Comparison of ENCODE assay signal across 21 cellular contexts in the genomic region with DNA sequence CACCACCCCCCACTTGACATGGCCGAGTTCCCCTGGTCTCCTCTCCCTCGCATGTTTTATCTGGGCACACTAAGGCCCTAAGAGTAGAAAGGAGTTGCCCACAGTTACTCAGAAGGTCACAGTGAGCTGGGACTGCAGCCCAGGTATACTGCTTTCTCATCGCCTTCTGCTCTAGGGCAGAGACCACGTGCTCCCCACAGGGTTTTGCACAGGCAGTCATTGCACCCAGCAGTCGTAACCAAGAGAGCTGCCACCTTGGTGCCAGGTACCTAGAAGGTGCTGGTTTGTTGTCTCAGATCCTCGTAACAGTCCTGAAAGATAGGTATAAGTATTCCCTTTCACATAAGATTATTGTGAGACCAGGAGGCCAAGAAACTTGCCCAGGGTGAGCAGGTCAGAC. TPM values are rescaled to one million over a fixed set of nuclear protein-coding genes. Genes with fewer than 3 reads are reported as not detected.
DNase-seq lines count a peak whose midpoint lies in the region; ATAC-seq and TF ChIP-seq lines count a peak whose summit lies in the region.
"Had no signal": no experiment of that assay in that cellular context is flagged by ENCODE, and none has a peak within 500 bp of the region (broad histone marks: within the 10 kb centered on the region; RNA-seq: fewer than 3 reads in every experiment).

No MANE protein-coding gene starts in this region.

- H3K4me2 ChIP-seq in BLaER1 (peak overlapping the region; percentile 84; the same call in 1 of the 2 replicates), neural progenitor cell (no peak overlapping the region)

- H2AFZ ChIP-seq in neural progenitor cell (replicated peaks): no peak overlapping the region

- no peaks in the 10 kb centered on the region for H3K36me3 ChIP-seq in BLaER1
- H3K36me3 ChIP-seq in endodermal cell (ENCODE audit: control insufficient read depth, insufficient read depth, low read length): no peaks in the 10 kb centered on the region
- no peaks in the 10 kb centered on the region for H3K36me3 ChIP-seq in neural progenitor cell
- no peaks in the 10 kb centered on the region for H3K36me3 ChIP-seq in upper lobe of right lung
- H3K36me3 ChIP-seq: MG63, Peyer's patch, SJSA1 had no signal

- intact Hi-C loops in upper lobe of right lung (cut with DNase I): no loop called here

- H3K27me3 ChIP-seq in BLaER1 (no peaks in the 10 kb centered on the region), endodermal cell (ENCODE audit: control insufficient read depth, insufficient read depth, low read length, poor library complexity, severe bottlenecking) (no peaks in the 10 kb centered on the region), neural progenitor cell (no peaks in the 10 kb centered on the region), upper lobe of right lung (no peaks in the 10 kb centered on the region)
- H3K27me3 ChIP-seq: MG63, Peyer's patch, SJSA1 had no signal

- H3K27ac Mint-ChIP-seq in endodermal cell: no peak overlapping the region
- H3K27ac Mint-ChIP-seq in neural progenitor cell: no peak overlapping the region

- no peak for ATAC-seq in upper lobe of right lung

- no peak overlapping the region for H3K4me3 ChIP-seq in BLaER1
- H3K4me3 ChIP-seq in HFF-Myc (replicated peaks; ENCODE audit: low read depth, low read length): peak overlapping the region; percentile 68; the same call in 1 of the 2 replicates
- H3K4me3 ChIP-seq in endodermal cell (ENCODE audit: low read length): no peak overlapping the region
- no peak overlapping the region for H3K4me3 ChIP-seq in neural progenitor cell
- H3K4me3 ChIP-seq in upper lobe of right lung: no peak overlapping the region
- H3K4me3 ChIP-seq: MG63 had no signal

- no peaks in the 10 kb centered on the region for H3K9me3 Mint-ChIP-seq in endodermal cell
- H3K9me3 Mint-ChIP-seq in neural progenitor cell: no peaks in the 10 kb centered on the region
- H3K9me3 Mint-ChIP-seq: CD4-positive, alpha-beta T cell had no signal

- H3K27me3 Mint-ChIP-seq in endodermal cell (ENCODE audit: insufficient read depth) (peaks cover 1% of the 10 kb centered on the region), neural progenitor cell (ENCODE audit: insufficient read depth, low read depth) (no peaks in the 10 kb centered on the region)
- H3K27me3 Mint-ChIP-seq: CD4-positive, alpha-beta T cell had no signal

- H3K9me3 ChIP-seq in BLaER1 (no peaks in the 10 kb centered on the region), endodermal cell (ENCODE audit: control insufficient read depth, low read length) (no peaks in the 10 kb centered on the region), neural progenitor cell (ENCODE audit: low read depth) (no peaks in the 10 kb centered on the region), upper lobe of right lung (no peaks in the 10 kb centered on the region)
- H3K9me3 ChIP-seq: MG63, Peyer's patch, SJSA1 had no signal

- TF ChIP-seq CTCF in HFF-Myc (IDR thresholded peaks at IDR 0.05; ENCODE audit: low read depth, low read length, missing control alignments) (no peak), endodermal cell (conservative IDR thresholded peaks at IDR 0.05) (no peak), neural progenitor cell (IDR thresholded peaks at IDR 0.05) (no peak), upper lobe of right lung (IDR thresholded peaks at IDR 0.05) (no peak)

- H3F3A ChIP-seq in neural progenitor cell (ENCODE audit: low read depth): no peaks in the 10 kb centered on the region

- no peak overlapping the region for H3K27ac ChIP-seq in BLaER1
- H3K27ac ChIP-seq in endodermal cell (ENCODE audit: low read depth, low read length): no peak overlapping the region
- H3K27ac ChIP-seq in neural progenitor cell: no peak overlapping the region
- no peak overlapping the region for H3K27ac ChIP-seq in upper lobe of right lung
- H3K27ac ChIP-seq: HL-60, Peyer's patch, SJSA1 had no signal

- H3K4me1 Mint-ChIP-seq in endodermal cell: peaks cover 10% of the 10 kb centered on the region
- H3K4me1 Mint-ChIP-seq in neural progenitor cell: peaks cover 13% of the 10 kb centered on the region

- H3K79me2 ChIP-seq in neural progenitor cell (ENCODE audit: low read depth): peaks cover 12% of the 10 kb centered on the region

- H3K36me3 Mint-ChIP-seq in endodermal cell (ENCODE audit: low read depth) (no peaks in the 10 kb centered on the region), neural progenitor cell (no peaks in the 10 kb centered on the region)

- WGBS in endodermal cell (ENCODE audit: insufficient coverage in 1 of 2, insufficient read length in 1 of 2), 2 experiments: 91 to 94% methylated on average over 3 to 6 of the region's 6 CpGs

- no peak for DNase-seq in HFF-Myc (ENCODE audit: extremely low read depth, low read depth)
- DNase-seq in endodermal cell: peak; percentile 21
- no peak for DNase-seq in neural progenitor cell (ENCODE audit: low spot score)
- no peak for DNase-seq in COR-L47 (lab: John Stamatoyannopoulos, UW)
- DNase-seq in upper lobe of right lung: no peak
- no peak for DNase-seq in DMS153 treated with DMSO at 0.1 percent for 48 hours (lab: John Stamatoyannopoulos, UW; ENCODE audit: unreplicated experiment)
- DNase-seq: AML-193; CD4-positive, alpha-beta T cell; DMS79 treated with DMSO at 0.1 percent for 48 hours; H7; Karpas-422; MG63; NCI-H1048; NCI-H1436; NCI-H2029; NCI-H526; Peyer's patch had no signal

- H3K4me1 ChIP-seq in BLaER1 (peaks cover 10% of the 10 kb centered on the region), endodermal cell (ENCODE audit: control insufficient read depth, insufficient read depth, low read length) (no peaks in the 10 kb centered on the region), neural progenitor cell (peaks cover 3% of the 10 kb centered on the region), upper lobe of right lung (peaks cover 16% of the 10 kb centered on the region)
- H3K4me1 ChIP-seq: Peyer's patch had no signal

- H3K4me3 Mint-ChIP-seq in endodermal cell (no peak overlapping the region), neural progenitor cell (peak overlapping the region; percentile 9)

- H3K9ac ChIP-seq in BLaER1: no peak overlapping the region
- no peak overlapping the region for H3K9ac ChIP-seq in endodermal cell (ENCODE audit: extremely low read depth, low read length, poor library complexity, severe bottlenecking)
- no peak overlapping the region for H3K9ac ChIP-seq in neural progenitor cell

- no peaks in the 10 kb centered on the region for H4K20me1 ChIP-seq in BLaER1
- no peaks in the 10 kb centered on the region for H4K20me1 ChIP-seq in neural progenitor cell (ENCODE audit: low read depth)

RNA-seq across cellular contexts. Expression of gene MINDY4, which starts 1.8 kb away (rescaled TPM):
- total RNA-seq in endodermal cell (1 to 10 TPM; 7.2 to 8.1 TPM), neural progenitor cell (ENCODE audit: low replicate concordance) (5.2 and 5.9 TPM in 2 replicates), upper lobe of right lung (20.1 TPM)
- polyA plus RNA-seq in endodermal cell (2013, experiment 1 of 2): 4.4 TPM
- 4.1 TPM for polyA plus RNA-seq in endodermal cell (2013, experiment 2 of 2)

RNA-seq across cellular contexts. Expression of gene INMT, which starts 21.0 kb away (rescaled TPM):
- total RNA-seq in endodermal cell (1 to 10 TPM; 3.0 to 3.3 TPM), neural progenitor cell (ENCODE audit: low replicate concordance) (5.0 and 7.8 TPM in 2 replicates), upper lobe of right lung (501 TPM)
- 0.85 TPM for polyA plus RNA-seq in endodermal cell (2013, experiment 1 of 2)
- polyA plus RNA-seq in endodermal cell (2013, experiment 2 of 2): 1.6 TPM
- total RNA-seq: HT1080 had no signal

Comparison
In these comparisons a context has a peak if more than half of its experiments do, and no peak if none do; other contexts are left out.
1. RNA of gene INMT, which starts 21.0 kb away (total RNA-seq): 501 TPM in upper lobe of right lung (single experiment); 5.0 to 7.8 TPM in neural progenitor cell and 3.0 to 3.3 TPM in endodermal cell; every median in the first group is over 10 times any median in the second.